In genomic region chr3:144098691-144099090, GRCh38 we compare ENCODE assay signal across 23 cellular contexts.
DNase-seq lines count a peak whose midpoint lies in the region; FAIRE-seq and TF ChIP-seq lines count a peak whose summit lies in the region.
"Had no signal": no experiment of that assay in that cellular context is flagged by ENCODE, and none has a peak within 500 bp of the region (broad histone marks: within the 10 kb centered on the region; RNA-seq: fewer than 3 reads in every experiment).

No MANE protein-coding gene starts in this region.

- H4K20me1 ChIP-seq in H1 (replicated peaks in 1 of 2; ENCODE audit: control insufficient read depth in 1 of 2, insufficient read depth in 2 of 2, low read length in 2 of 2), result no peaks in the 10 kb centered on the region
- H4K20me1 ChIP-seq: BLaER1 treated with 17β-estradiol and CSF1 and Interleukin-3, amounts not matched to agents 10 nM and 100 nM had no signal

- H2BK5ac ChIP-seq in H1 (ENCODE audit: low read depth, low read length) (no peak overlapping the region), trophoblast cell (ENCODE audit: low read depth, low read length, poor library complexity) (no peak overlapping the region)

- no peak overlapping the region for H3K9ac ChIP-seq in H1 (replicated peaks in 1 of 4; ENCODE audit: extremely low read depth in 1 of 4, low read depth in 3 of 4, low read length in 3 of 4)
- no peak overlapping the region for H3K9ac ChIP-seq in trophoblast cell (ENCODE audit: low read length)
- H3K9ac ChIP-seq: BLaER1 treated with 17β-estradiol and CSF1 and Interleukin-3, amounts not matched to agents 10 nM and 100 nM had no signal

- no peaks in the 10 kb centered on the region for H3K23me2 ChIP-seq in H1 (ENCODE audit: low read depth, low read length)

- CTCF ChIA-PET in H1 (lab: Charles Lee; ENCODE audit: partially characterized antibody), result interaction anchor here (0.8 to 1.1 kb wide), 2 partner anchors 24 to 121 kb away, joined by 3 read pairs; no protein-coding TSS in a partner anchor

- DNase-seq in H1 (ENCODE audit: low read depth in 1 of 2, low spot score in 2 of 2) (no peak), trophoblast cell (no peak), NCI-H1417 (lab: John Stamatoyannopoulos, UW) (no peak)
- no peak for DNase-seq in stimulated activated CD8-positive, alpha-beta memory T cell treated with anti-CD3 and anti-CD28 coated beads, Interleukin-4, amount 100 ng/mL, for 48 hours
- no peak for DNase-seq in T-helper 2 cell treated with Interferon-gamma antibody and Interleukin-4, amounts not matched to agents 5 μg/mL and 100 μg/mL, for 36 hours (ENCODE audit: low spot score)
- DNase-seq: 8988T, ACHN, AML-193, BE2C, Calu3, COR-L47, DMS53, DMS79 treated with DMSO at 0.1 percent for 48 hours, GF-D8, GOT3, H7, HCEC 1CT had no signal

- no peak overlapping the region for H3K23ac ChIP-seq in H1 (ENCODE audit: insufficient read length)
- no peak overlapping the region for H3K23ac ChIP-seq in trophoblast cell (ENCODE audit: low read length)

- H2AFZ ChIP-seq in H1 (ENCODE audit: low read length), result no peak overlapping the region
- H2AFZ ChIP-seq in trophoblast cell (ENCODE audit: insufficient read depth, low read length, poor library complexity), result no peak overlapping the region

- H2BK120ac ChIP-seq in H1 (replicated peaks; ENCODE audit: low read depth, low read length) (no peak overlapping the region), trophoblast cell (ENCODE audit: insufficient read depth, low read length, poor library complexity) (no peak overlapping the region)

- no peaks in the 10 kb centered on the region for H3K36me3 Mint-ChIP-seq in T-helper 2 cell treated with Interferon-gamma antibody and Interleukin-4, amounts not matched to agents 5 μg/mL and 100 μg/mL, for 36 hours (ENCODE audit: low read depth)
- H3K36me3 Mint-ChIP-seq: CD4-positive, alpha-beta memory T cell had no signal

- H3K9me3 ChIP-seq in H1 (ENCODE audit: insufficient read depth in 2 of 2, low read depth in 1 of 2, low read length in 1 of 2) (no peaks in the 10 kb centered on the region; a peak in 1 of 4 replicates), trophoblast cell (ENCODE audit: insufficient read depth, low read depth, low read length) (peaks cover 11% of the 10 kb centered on the region)
- H3K9me3 ChIP-seq: A549, BE2C had no signal

- FAIRE-seq in H1 (lab: Jason Lieb, UNC), result no peak
- FAIRE-seq: A549, GM12891, GM18507 had no signal

- H4K8ac ChIP-seq in H1 (ENCODE audit: extremely low read depth, insufficient read depth, low read length), result no peak overlapping the region
- H4K8ac ChIP-seq in trophoblast cell (ENCODE audit: low read depth, low read length), result no peak overlapping the region

- TF ChIP-seq CTCF in C4-2B (conservative IDR thresholded peaks at IDR 0.05) (no peak), H1 (IDR thresholded peaks at IDR 0.05; ENCODE audit: control extremely low read depth in 1 of 3, insufficient read depth in 1 of 3, low read depth in 1 of 3, low read length in 3 of 3) (no peak)

- no peak overlapping the region for H2BK15ac ChIP-seq in H1 (ENCODE audit: low read length)

- H3K4me3 ChIP-seq in H1 (ENCODE audit: extremely low read depth in 1 of 4, insufficient read depth in 2 of 4, low read depth in 3 of 4, low read length in 4 of 4) (no peak overlapping the region), trophoblast cell (ENCODE audit: low read depth, low read length) (peak overlapping the region; percentile 20)
- H3K4me3 ChIP-seq: A549; BLaER1 treated with 17β-estradiol and CSF1 and Interleukin-3, amounts not matched to agents 10 nM and 100 nM had no signal

- no peak overlapping the region for H3K4me2 ChIP-seq in H1 (ENCODE audit: insufficient read depth in 1 of 2, low read depth in 2 of 2, low read length in 2 of 2)
- H3K4me2 ChIP-seq in trophoblast cell (ENCODE audit: low read length), result no peak overlapping the region
- H3K4me2 ChIP-seq: A549; BLaER1 treated with 17β-estradiol and CSF1 and Interleukin-3, amounts not matched to agents 10 nM and 100 nM had no signal

- H2AK5ac ChIP-seq in H1 (ENCODE audit: low read depth, low read length) (no peak overlapping the region), trophoblast cell (ENCODE audit: low read length) (no peak overlapping the region)

- H3K79me2 ChIP-seq in H1 (ENCODE audit: control insufficient read depth in 1 of 2, insufficient read depth in 2 of 2, low read length in 2 of 2), result no peaks in the 10 kb centered on the region
- H3K79me2 ChIP-seq in trophoblast cell (ENCODE audit: control insufficient read depth, insufficient read depth, low read length, poor library complexity), result no peaks in the 10 kb centered on the region

- H2BK12ac ChIP-seq in H1 (ENCODE audit: low read depth, low read length) (no peak overlapping the region), trophoblast cell (ENCODE audit: low read length) (no peak overlapping the region)

- H3K79me1 ChIP-seq in H1 (ENCODE audit: low read depth, low read length) (no peaks in the 10 kb centered on the region), trophoblast cell (ENCODE audit: low read length) (no peaks in the 10 kb centered on the region)

- peak overlapping the region; percentile 83 for H3K4ac ChIP-seq in H1 (replicated peaks; ENCODE audit: insufficient read length, low read depth, low read length)
- no peak overlapping the region for H3K4ac ChIP-seq in trophoblast cell (ENCODE audit: low read depth, low read length)

- H4K91ac ChIP-seq in H1 (replicated peaks; ENCODE audit: insufficient read length, low read length) (no peak overlapping the region), trophoblast cell (ENCODE audit: low read depth, low read length) (no peak overlapping the region)

- peaks cover 0 to 13% (median 6%) of the 10 kb centered on the region in 4 experiments; a peak in 4 of 7 replicates for H3K4me1 ChIP-seq in H1 (replicated peaks in 1 of 4; ENCODE audit: control insufficient read depth in 3 of 4, insufficient read depth in 4 of 4, low read length in 3 of 4)
- H3K4me1 ChIP-seq in trophoblast cell (ENCODE audit: control insufficient read depth in 1 of 2, insufficient read depth in 2 of 2, low read length in 2 of 2), result no peaks in the 10 kb centered on the region
- H3K4me1 ChIP-seq: A549; BE2C; BLaER1 treated with 17β-estradiol and CSF1 and Interleukin-3, amounts not matched to agents 10 nM and 100 nM had no signal

- H3K27me3 Mint-ChIP-seq in T-helper 2 cell treated with Interferon-gamma antibody and Interleukin-4, amounts not matched to agents 5 μg/mL and 100 μg/mL, for 36 hours (ENCODE audit: low read depth), result no peaks in the 10 kb centered on the region

- H3K14ac ChIP-seq in H1 (ENCODE audit: insufficient read length) (no peak overlapping the region), trophoblast cell (ENCODE audit: low read length) (no peak overlapping the region)

- no peak overlapping the region for H3K27ac Mint-ChIP-seq in T-helper 2 cell treated with Interferon-gamma antibody and Interleukin-4, amounts not matched to agents 5 μg/mL and 100 μg/mL, for 36 hours
- H3K27ac Mint-ChIP-seq: CD4-positive, alpha-beta memory T cell had no signal

- no peak for TF ChIP-seq RAD21 in H1 (IDR thresholded peaks at IDR 0.05 in 1 of 2, conservative IDR thresholded peaks at IDR 0.05 in 1 of 2; ENCODE audit: low read depth in 2 of 2, low read length in 2 of 2)

- no peaks in the 10 kb centered on the region for H3K9me3 Mint-ChIP-seq in T-helper 2 cell treated with Interferon-gamma antibody and Interleukin-4, amounts not matched to agents 5 μg/mL and 100 μg/mL, for 36 hours

- H3K18ac ChIP-seq in H1 (ENCODE audit: extremely low read depth, low read length), result no peak overlapping the region
- no peak overlapping the region for H3K18ac ChIP-seq in trophoblast cell (ENCODE audit: low read length)

- no peak for TF ChIP-seq EP300 in H1 (IDR thresholded peaks at IDR 0.05; ENCODE audit: borderline replicate concordance in 1 of 2, low read depth in 2 of 2, low read length in 2 of 2)

- no peak overlapping the region for H3K4me3 Mint-ChIP-seq in T-helper 2 cell treated with Interferon-gamma antibody and Interleukin-4, amounts not matched to agents 5 μg/mL and 100 μg/mL, for 36 hours
- H3K4me3 Mint-ChIP-seq: CD4-positive, alpha-beta memory T cell had no signal

- 91% methylated on average over 7 of the region's 7 CpGs; no CpG with 5 or more reads in 1 of the 2 experiments for WGBS in H1 (ENCODE audit: extremely low coverage in 1 of 2, insufficient coverage in 1 of 2, insufficient read length in 1 of 2, insufficient replicate concordance in 2 of 2, low coverage in 1 of 2, low lambda C conversion rate in 2 of 2, missing lambda C conversion rate in 1 of 2), 2 experiments
- no CpG with 5 or more reads among the region's 7 CpGs for WGBS in trophoblast cell (ENCODE audit: extremely low coverage, insufficient coverage, insufficient read length)

- no peak overlapping the region for H4K5ac ChIP-seq in H1 (ENCODE audit: insufficient read length, low read depth, low read length)

- H3K27me3 ChIP-seq in H1 (replicated peaks in 1 of 4; ENCODE audit: control insufficient read depth in 3 of 4, extremely low read depth in 1 of 4, insufficient read depth in 3 of 4, low read length in 3 of 4) (no peaks in the 10 kb centered on the region), trophoblast cell (ENCODE audit: insufficient read depth, low read length) (no peaks in the 10 kb centered on the region)
- H3K27me3 ChIP-seq: BE2C; BLaER1 treated with 17β-estradiol and CSF1 and Interleukin-3, amounts not matched to agents 10 nM and 100 nM had no signal

- H3K36me3 ChIP-seq in H1 (ENCODE audit: control insufficient read depth in 2 of 4, insufficient read depth in 4 of 4, low read length in 3 of 4), result no peaks in the 10 kb centered on the region
- no peaks in the 10 kb centered on the region for H3K36me3 ChIP-seq in trophoblast cell (ENCODE audit: control insufficient read depth in 1 of 2, insufficient read depth in 2 of 2, low read length in 2 of 2)
- H3K36me3 ChIP-seq: BE2C; BLaER1 treated with 17β-estradiol and CSF1 and Interleukin-3, amounts not matched to agents 10 nM and 100 nM had no signal

- no peak for TF ChIP-seq POLR2A in H1 (IDR thresholded peaks at IDR 0.05; ENCODE audit: control extremely low read depth in 1 of 2, low read depth in 2 of 2, low read length in 2 of 2)

- POLR2A ChIA-PET in H1 (lab: Charles Lee; ENCODE audit: partially characterized antibody), result interaction anchor here (1.8 kb wide), 1 partner anchor 18 kb away, joined by 3 read pairs; no protein-coding TSS in a partner anchor

- no peaks in the 10 kb centered on the region for H3K4me1 Mint-ChIP-seq in T-helper 2 cell treated with Interferon-gamma antibody and Interleukin-4, amounts not matched to agents 5 μg/mL and 100 μg/mL, for 36 hours (ENCODE audit: low read depth)
- H3K4me1 Mint-ChIP-seq: CD4-positive, alpha-beta memory T cell had no signal

- no peak overlapping the region for H3K56ac ChIP-seq in H1 (replicated peaks; ENCODE audit: insufficient read length, low read depth, low read length)

- H2BK20ac ChIP-seq in H1 (ENCODE audit: low read length), result no peak overlapping the region

- peak overlapping the region; percentile 14; the same call in 1 of the 2 replicates for H3K27ac ChIP-seq in C4-2B
- no peak overlapping the region for H3K27ac ChIP-seq in H1 (ENCODE audit: low read depth, low read length)
- no peak overlapping the region for H3K27ac ChIP-seq in trophoblast cell (ENCODE audit: low read depth, low read length)
- H3K27ac ChIP-seq: A549; BLaER1 treated with 17β-estradiol and CSF1 and Interleukin-3, amounts not matched to agents 10 nM and 100 nM had no signal

- H4K12ac ChIP-seq in trophoblast cell (ENCODE audit: low read depth, low read length), result no peak overlapping the region
